Comparison of ENCODE assay signal across 18 cellular contexts in genomic region chr2:170140561-170140960, GRCh38. TPM values are rescaled to one million over a fixed set of nuclear protein-coding genes. Genes with fewer than 3 reads are reported as not detected.
"Had no signal": no experiment of that assay in that cellular context is flagged by ENCODE, and none has a peak within 500 bp of the region (broad histone marks: within the 10 kb centered on the region; RNA-seq: fewer than 3 reads in every experiment).

No MANE protein-coding gene starts in this region.

- ATAC-seq: activated T-cell treated with anti-CD3 and anti-CD28 coated beads, Interleukin-2, amount 50 U/mL, for 72 hours; left ventricle myocardium superior; mucosa of descending colon; sciatic nerve; stimulated activated naive B cell treated with anti-CD40 and anti-IgM and Interleukin-4, amounts not matched to agents 10 μg/mL and 1 μg/mL and 100 μg/mL, for 72 hours had no signal

- H3K36me3 ChIP-seq: ascending aorta, breast epithelium, thyroid gland, WERI-Rb-1 had no signal

- H2AFZ ChIP-seq: parathyroid adenoma had no signal

- H3K4me3 ChIP-seq: ascending aorta, breast epithelium, mucosa of descending colon, thyroid gland had no signal

- H3K9me3 ChIP-seq: breast epithelium, mucosa of descending colon, thyroid gland had no signal

- H3K9ac ChIP-seq: parathyroid adenoma had no signal

- FAIRE-seq: frontal cortex had no signal

- H3K79me2 ChIP-seq: parathyroid adenoma had no signal

- H3K27ac ChIP-seq: ascending aorta, breast epithelium, parathyroid adenoma, thyroid gland, WERI-Rb-1 had no signal

- H3K27me3 ChIP-seq: ascending aorta, breast epithelium, thyroid gland had no signal

- H3K4me1 ChIP-seq: ascending aorta, breast epithelium, parathyroid adenoma had no signal

- DNase-seq: activated CD4-positive, alpha-beta T cell treated with anti-CD3 and anti-CD28 coated beads for 1 hour; activated CD4-positive, alpha-beta T cell treated with anti-CD3 and anti-CD28 coated beads, Interleukin-2, amount 50 U/mL, for 4 hours; activated effector memory CD4-positive, alpha-beta T cell treated with anti-CD3 and anti-CD28 coated beads, Interleukin-2, amount 50 U/mL, for 16 hours; activated T-cell treated with anti-CD3 and anti-CD28 coated beads, Interleukin-2, amount 50 U/mL, for 72 hours; cortex of kidney; effector CD4-positive, alpha-beta T cell; left ventricle myocardium superior; mucosa of descending colon; naive B cell; stimulated activated CD4-positive, alpha-beta T cell treated with anti-CD3 and anti-CD28 coated beads, Interleukin-4, amount 100 ng/mL, for 4 hours; stimulated activated naive B cell treated with anti-CD40 and anti-IgM and Interleukin-4, amounts not matched to agents 10 μg/mL and 1 μg/mL and 100 μg/mL, for 72 hours; thyroid gland; WERI-Rb-1 had no signal

RNA-seq across cellular contexts. Expression of gene MYO3B, which starts 37.4 kb away (rescaled TPM):
- total RNA-seq: ascending aorta had no signal
